Comparison of ENCODE assay signal across 25 cellular contexts in the genomic region with DNA sequence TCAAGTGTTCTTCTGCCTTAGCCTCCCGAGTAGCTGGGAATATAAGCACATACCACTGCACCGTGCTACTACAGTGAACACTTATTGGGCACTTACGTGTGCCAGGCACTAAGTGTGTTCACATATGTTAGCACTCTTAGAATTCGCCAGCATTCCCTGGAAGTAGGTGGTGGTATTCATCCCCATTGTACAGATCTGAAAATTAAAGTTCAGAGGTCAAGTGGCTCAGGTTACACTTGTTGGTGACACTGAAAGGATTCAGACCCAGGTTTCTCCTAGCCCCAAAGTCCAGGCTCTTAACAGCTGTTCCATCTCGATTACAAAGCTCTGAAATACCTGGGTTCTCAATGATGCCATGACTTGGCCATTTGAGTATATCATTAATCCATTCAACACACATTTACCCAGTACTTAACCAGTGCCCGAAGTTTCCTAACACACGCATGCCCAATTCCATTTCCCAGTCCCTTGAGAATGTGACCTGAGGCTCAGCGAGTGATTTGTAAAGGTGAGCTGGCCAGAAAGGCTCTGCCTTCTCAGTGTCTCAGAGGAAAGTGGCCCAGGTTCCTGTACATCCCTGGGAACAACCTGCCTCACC.
"Had no signal": no experiment of that assay in that cellular context is flagged by ENCODE, and none has a peak within 500 bp of the region (broad histone marks: within the 10 kb centered on the region; RNA-seq: fewer than 3 reads in every experiment).

No MANE protein-coding gene starts in this region.

- H3K4me3 ChIP-seq: cardiac muscle cell had no signal

- H3K27me3 Mint-ChIP-seq: activated B cell treated with CpG ODN at 0.5 μM for 24 hours; activated CD4-positive, alpha-beta T cell treated with anti-CD3 and anti-CD28 coated beads, Interleukin-2, amount 10 ng/mL, durations not matched to agents 24 days and 14 days; activated CD8-positive, alpha-beta memory T cell treated with anti-CD3 and anti-CD28 coated beads, Interleukin-2, amount 10 ng/mL, durations not matched to agents 7 days and 5 days; activated naive CD8-positive, alpha-beta T cell; activated T-cell treated with anti-CD3 and anti-CD28 coated beads, Interleukin-2, amount 50 U/mL, for 24 hours had no signal

- ATAC-seq: activated CD8-positive, alpha-beta memory T cell treated with anti-CD3 and anti-CD28 coated beads, Interleukin-2, amount 10 ng/mL, durations not matched to agents 7 days and 5 days; PC-3 had no signal

- H3K27ac Mint-ChIP-seq: activated B cell treated with CpG ODN at 0.5 μM for 24 hours; activated CD4-positive, alpha-beta T cell treated with anti-CD3 and anti-CD28 coated beads, Interleukin-2, amount 10 ng/mL, durations not matched to agents 24 days and 14 days; activated CD8-positive, alpha-beta memory T cell treated with anti-CD3 and anti-CD28 coated beads, Interleukin-2, amount 10 ng/mL, durations not matched to agents 7 days and 5 days; activated naive CD4-positive, alpha-beta T cell treated with anti-CD3 and anti-CD28 coated beads for 36 hours; activated naive CD8-positive, alpha-beta T cell; activated T-cell treated with anti-CD3 and anti-CD28 coated beads, Interleukin-2, amount 50 U/mL, for 24 hours; T-helper 1 cell treated with Interleukin-12 subunit alpha and Interleukin-12 subunit beta and Interleukin-4 antibody, amounts not matched to agents 30 μg/mL and 1 μg/mL, for 36 hours had no signal

- H3K9me3 Mint-ChIP-seq: activated B cell treated with CpG ODN at 0.5 μM for 24 hours; activated CD4-positive, alpha-beta T cell treated with anti-CD3 and anti-CD28 coated beads, Interleukin-2, amount 10 ng/mL, durations not matched to agents 24 days and 14 days; activated naive CD4-positive, alpha-beta T cell treated with anti-CD3 and anti-CD28 coated beads for 36 hours; activated T-cell treated with anti-CD3 and anti-CD28 coated beads, Interleukin-2, amount 50 U/mL, for 24 hours; T-helper 1 cell treated with Interleukin-12 subunit alpha and Interleukin-12 subunit beta and Interleukin-4 antibody, amounts not matched to agents 30 μg/mL and 1 μg/mL, for 36 hours had no signal

- FAIRE-seq: RCC 7860, TTC549 had no signal

- H3K27ac ChIP-seq: brain microvascular endothelial cell, cardiac muscle cell had no signal

- H3K4me3 Mint-ChIP-seq: activated B cell treated with CpG ODN at 0.5 μM for 24 hours; activated CD4-positive, alpha-beta T cell treated with anti-CD3 and anti-CD28 coated beads, Interleukin-2, amount 10 ng/mL, durations not matched to agents 24 days and 14 days; activated CD8-positive, alpha-beta memory T cell treated with anti-CD3 and anti-CD28 coated beads, Interleukin-2, amount 10 ng/mL, durations not matched to agents 7 days and 5 days; activated naive CD4-positive, alpha-beta T cell treated with anti-CD3 and anti-CD28 coated beads for 36 hours; activated naive CD8-positive, alpha-beta T cell; activated T-cell treated with anti-CD3 and anti-CD28 coated beads, Interleukin-2, amount 50 U/mL, for 24 hours; T-helper 1 cell treated with Interleukin-12 subunit alpha and Interleukin-12 subunit beta and Interleukin-4 antibody, amounts not matched to agents 30 μg/mL and 1 μg/mL, for 36 hours had no signal

- DNase-seq: activated B cell treated with CpG ODN at 0.5 μM for 24 hours; activated CD4-positive, alpha-beta T cell treated with anti-CD3 and anti-CD28 coated beads for 1 hour; activated CD4-positive, alpha-beta T cell treated with anti-CD3 and anti-CD28 coated beads, Interleukin-2, amount 10 ng/mL, durations not matched to agents 24 days and 14 days; activated CD4-positive, alpha-beta T cell treated with anti-CD3 and anti-CD28 coated beads, Interleukin-2, amount 50 U/mL, for 48 hours; activated CD8-positive, alpha-beta memory T cell treated with anti-CD3 and anti-CD28 coated beads, Interleukin-2, amount 10 ng/mL, durations not matched to agents 7 days and 5 days; activated effector memory CD4-positive, alpha-beta T cell treated with anti-CD3 and anti-CD28 coated beads, Interleukin-2, amount 50 U/mL, for 16 hours; activated naive CD4-positive, alpha-beta T cell treated with anti-CD3 and anti-CD28 coated beads for 36 hours; activated T-cell treated with anti-CD3 and anti-CD28 coated beads, Interleukin-2, amount 50 U/mL, for 24 hours; amygdala; brain microvascular endothelial cell; Karpas-422; NCI-H1105 treated with DMSO at 0.1 percent for 48 hours; NCI-H146; NCI-H187 treated with DMSO at 0.1 percent for 48 hours; NCI-H2081 treated with DMSO at 0.1 percent for 48 hours; NCI-H446; NCI-H524; PC-3; SHP77 treated with DMSO at 0.1 percent for 48 hours; T-helper 9 cell had no signal

- H3K27me3 ChIP-seq: brain microvascular endothelial cell, cardiac muscle cell had no signal
